1 cellular context compared by ENCODE assay signal in the genomic region with DNA sequence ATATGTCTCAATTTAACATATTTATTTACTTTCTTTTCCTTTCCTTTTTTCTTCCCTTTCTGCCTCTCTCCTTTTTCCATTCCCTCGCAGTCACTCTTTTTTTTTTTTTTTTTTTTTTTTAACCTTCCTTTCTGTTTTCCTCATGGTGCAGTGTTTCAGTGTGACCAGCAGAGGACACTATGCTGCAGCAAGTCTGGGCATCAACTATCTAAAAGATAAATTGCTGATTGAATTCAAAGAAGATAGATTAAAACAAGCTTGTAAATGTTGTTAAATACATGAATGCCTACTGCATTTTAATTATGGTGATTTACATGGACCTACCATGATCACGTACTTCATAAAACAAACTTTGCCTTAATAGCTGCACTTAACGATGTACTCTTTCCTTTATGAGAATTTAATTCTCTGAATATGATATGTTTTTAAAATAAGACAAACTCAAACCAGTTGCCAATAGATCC.
TF ChIP-seq lines count a peak whose summit lies in the region.

No MANE protein-coding gene starts in this region.

TF ChIP-seq in SK-N-SH treated with all-trans-retinoic acid at 6 μM for 48 hours, 23 proteins besides CTCF, POLR2A, EP300 and RAD21 (continued from another document):
- TF ChIP-seq, protein P1, sequence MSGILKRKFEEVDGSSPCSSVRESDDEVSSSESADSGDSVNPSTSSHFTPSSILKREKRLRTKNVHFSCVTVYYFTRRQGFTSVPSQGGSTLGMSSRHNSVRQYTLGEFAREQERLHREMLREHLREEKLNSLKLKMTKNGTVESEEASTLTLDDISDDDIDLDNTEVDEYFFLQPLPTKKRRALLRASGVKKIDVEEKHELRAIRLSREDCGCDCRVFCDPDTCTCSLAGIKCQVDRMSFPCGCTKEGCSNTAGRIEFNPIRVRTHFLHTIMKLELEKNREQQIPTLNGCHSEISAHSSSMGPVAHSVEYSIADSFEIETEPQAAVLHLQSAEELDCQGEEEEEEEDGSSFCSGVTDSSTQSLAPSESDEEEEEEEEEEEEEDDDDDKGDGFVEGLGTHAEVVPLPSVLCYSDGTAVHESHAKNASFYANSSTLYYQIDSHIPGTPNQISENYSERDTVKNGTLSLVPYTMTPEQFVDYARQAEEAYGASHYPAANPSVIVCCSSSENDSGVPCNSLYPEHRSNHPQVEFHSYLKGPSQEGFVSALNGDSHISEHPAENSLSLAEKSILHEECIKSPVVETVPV (CRISPR knock-in tag; IDR thresholded peaks at IDR 0.05) = no peak
- TF ChIP-seq ARNTL (CRISPR knock-in tag; IDR thresholded peaks at IDR 0.05; ENCODE audit: borderline replicate concordance, low read depth) (no peak), OSR1 (CRISPR knock-in tag; IDR thresholded peaks at IDR 0.05) (no peak), ISL1 (CRISPR knock-in tag; IDR thresholded peaks at IDR 0.05) (no peak), ZFP30 (CRISPR knock-in tag; IDR thresholded peaks at IDR 0.05) (no peak), GLIS3 (CRISPR knock-in tag; IDR thresholded peaks at IDR 0.05) (no peak), PPARA (CRISPR knock-in tag; IDR thresholded peaks at IDR 0.05; ENCODE audit: borderline replicate concordance) (no peak), SNAI2 (CRISPR knock-in tag; IDR thresholded peaks at IDR 0.05) (no peak)
- TF ChIP-seq, protein P2, sequence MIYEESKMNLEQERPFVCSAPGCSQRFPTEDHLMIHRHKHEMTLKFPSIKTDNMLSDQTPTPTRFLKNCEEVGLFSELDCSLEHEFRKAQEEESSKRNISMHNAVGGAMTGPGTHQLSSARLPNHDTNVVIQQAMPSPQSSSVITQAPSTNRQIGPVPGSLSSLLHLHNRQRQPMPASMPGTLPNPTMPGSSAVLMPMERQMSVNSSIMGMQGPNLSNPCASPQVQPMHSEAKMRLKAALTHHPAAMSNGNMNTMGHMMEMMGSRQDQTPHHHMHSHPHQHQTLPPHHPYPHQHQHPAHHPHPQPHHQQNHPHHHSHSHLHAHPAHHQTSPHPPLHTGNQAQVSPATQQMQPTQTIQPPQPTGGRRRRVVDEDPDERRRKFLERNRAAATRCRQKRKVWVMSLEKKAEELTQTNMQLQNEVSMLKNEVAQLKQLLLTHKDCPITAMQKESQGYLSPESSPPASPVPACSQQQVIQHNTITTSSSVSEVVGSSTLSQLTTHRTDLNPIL (CRISPR knock-in tag; IDR thresholded peaks at IDR 0.05; ENCODE audit: low read depth) = no peak
